ENCODE assay signal across 17 cellular contexts in genomic region chr4:39324446-39324845, GRCh38.
"Had no signal": no experiment of that assay in that cellular context is flagged by ENCODE, and none has a peak within 500 bp of the region (broad histone marks: within the 10 kb centered on the region; RNA-seq: fewer than 3 reads in every experiment).

No MANE protein-coding gene starts in this region.

- H3K27me3 Mint-ChIP-seq: activated CD4-positive, alpha-beta memory T cell treated with anti-CD3 and anti-CD28 coated beads for 36 hours; stimulated activated naive B cell treated with anti-CD40 and anti-IgM and Interleukin-4, amounts not matched to agents 10 μg/mL and 1 μg/mL and 100 μg/mL, for 72 hours; T-cell had no signal

- H3K27ac ChIP-seq: left lung, upper lobe of right lung, VCaP had no signal

- H3K27me3 ChIP-seq: left lung, upper lobe of right lung had no signal

- H3K4me3 ChIP-seq: left lung, SK-N-MC, smooth muscle cell, upper lobe of right lung had no signal

- H3K4me3 Mint-ChIP-seq: activated CD4-positive, alpha-beta memory T cell treated with anti-CD3 and anti-CD28 coated beads for 36 hours; activated naive CD4-positive, alpha-beta T cell treated with anti-CD3 and anti-CD28 coated beads for 36 hours; activated T-helper 1 cell treated with anti-CD3 and anti-CD28 coated beads, Interleukin-12 subunit alpha, Interleukin-12 subunit beta, Interleukin-2, Interleukin-4 antibody, amounts not matched to agents 30 ng/mL and 10 ng/mL and 1 ng/mL, durations not matched to agents 14 hours and 24 hours and 36 hours; stimulated activated naive B cell treated with anti-CD40 and anti-IgM and Interleukin-4, amounts not matched to agents 10 μg/mL and 1 μg/mL and 100 μg/mL, for 72 hours; T-cell had no signal

- H3K9me3 Mint-ChIP-seq: activated CD4-positive, alpha-beta memory T cell treated with anti-CD3 and anti-CD28 coated beads for 36 hours; activated naive CD4-positive, alpha-beta T cell treated with anti-CD3 and anti-CD28 coated beads for 36 hours; activated T-helper 1 cell treated with anti-CD3 and anti-CD28 coated beads, Interleukin-12 subunit alpha, Interleukin-12 subunit beta, Interleukin-2, Interleukin-4 antibody, amounts not matched to agents 30 ng/mL and 10 ng/mL and 1 ng/mL, durations not matched to agents 14 hours and 24 hours and 36 hours; stimulated activated naive B cell treated with anti-CD40 and anti-IgM and Interleukin-4, amounts not matched to agents 10 μg/mL and 1 μg/mL and 100 μg/mL, for 72 hours; T-cell had no signal

- H3K4me1 ChIP-seq: left lung, upper lobe of right lung had no signal

- H3K27ac Mint-ChIP-seq: activated CD4-positive, alpha-beta memory T cell treated with anti-CD3 and anti-CD28 coated beads for 36 hours; activated naive CD4-positive, alpha-beta T cell treated with anti-CD3 and anti-CD28 coated beads for 36 hours; stimulated activated naive B cell treated with anti-CD40 and anti-IgM and Interleukin-4, amounts not matched to agents 10 μg/mL and 1 μg/mL and 100 μg/mL, for 72 hours; T-cell had no signal

- H3K9me3 ChIP-seq: left lung, upper lobe of right lung had no signal

- DNase-seq: activated CD4-positive, alpha-beta memory T cell treated with anti-CD3 and anti-CD28 coated beads for 36 hours; activated CD8-positive, alpha-beta memory T cell treated with anti-CD3 and anti-CD28 coated beads, Interleukin-2, amount 50 U/mL, for 4 hours; activated naive CD4-positive, alpha-beta T cell treated with anti-CD3 and anti-CD28 coated beads for 36 hours; central memory CD4-positive, alpha-beta T cell; cortex of kidney; effector memory CD4-positive, alpha-beta T cell; erythroblast; left lung; posterior cingulate gyrus; right cardiac atrium; stimulated activated naive B cell treated with anti-CD40 and anti-IgM and Interleukin-4, amounts not matched to agents 10 μg/mL and 1 μg/mL and 100 μg/mL, for 72 hours; T-cell; upper lobe of right lung had no signal

- ATAC-seq: left lung; right cardiac atrium; stimulated activated naive B cell treated with anti-CD40 and anti-IgM and Interleukin-4, amounts not matched to agents 10 μg/mL and 1 μg/mL and 100 μg/mL, for 72 hours; T-cell; upper lobe of right lung had no signal
